8 cellular contexts compared by ENCODE assay signal in the genomic region with DNA sequence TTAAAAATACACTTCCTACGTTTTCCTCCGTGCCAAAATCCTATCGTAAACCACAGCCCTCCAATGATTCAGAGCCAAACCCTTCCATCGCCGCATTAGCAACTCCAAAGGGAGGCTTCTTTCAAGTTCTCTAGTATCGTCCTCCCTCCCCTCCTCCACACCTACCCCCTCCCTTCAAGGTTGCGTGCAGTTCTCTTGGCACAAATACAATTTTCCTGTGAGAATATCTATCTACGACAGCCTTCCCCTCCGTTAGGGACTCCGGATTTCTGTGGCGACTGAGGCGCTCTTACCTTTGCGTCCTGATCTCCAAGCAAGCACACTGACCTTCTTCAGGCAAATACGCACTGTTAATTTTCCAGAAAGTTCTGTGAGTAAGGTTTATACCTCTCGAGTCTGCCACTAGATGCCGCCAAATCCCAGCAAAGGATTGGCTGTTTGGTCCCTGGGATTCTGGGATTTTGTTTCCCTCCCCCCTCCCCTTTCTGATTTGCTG. TPM values are rescaled to one million over a fixed set of nuclear protein-coding genes. Genes with fewer than 3 reads are reported as not detected.
DNase-seq lines count a peak whose midpoint lies in the region; ATAC-seq and TF ChIP-seq lines count a peak whose summit lies in the region.

No MANE protein-coding gene starts in this region.

- H3K9me2 ChIP-seq in SK-N-SH: no peaks in the 10 kb centered on the region

- peak overlapping the region; percentile 82 for H3K9ac ChIP-seq in SK-N-SH

- no peaks in the 10 kb centered on the region for H3K27me3 ChIP-seq in SK-N-SH (ENCODE audit: insufficient read depth)
- peaks cover 0 to 31% (median 0%) of the 10 kb centered on the region in 7 donors for H3K27me3 ChIP-seq in heart right ventricle
- H3K27me3 ChIP-seq in aorta (ENCODE audit: control insufficient read depth in 1 of 2, insufficient read depth in 2 of 2, low read length in 1 of 2): no peaks in the 10 kb centered on the region

- no peak for TF ChIP-seq EP300 in SK-N-SH (IDR thresholded peaks at IDR 0.05; ENCODE audit: borderline replicate concordance in 1 of 2, low read depth in 1 of 2, low read length in 1 of 2)

- POLR2A ChIA-PET in SK-N-SH (lab: Yijun Ruan, JAX): interaction anchor here (0.7 kb wide), 1 partner anchor 1955 kb away, joined by 4 read pairs; no protein-coding TSS in a partner anchor

- TF ChIP-seq CTCF in SK-N-SH (IDR thresholded peaks at IDR 0.05) (peak; percentile 78), heart right ventricle (IDR thresholded peaks at IDR 0.05) (peak in 8 of 9 donors; percentile 51 to 73 (median 62))

- CTCF ChIA-PET in SK-N-SH (lab: Yijun Ruan, JAX): interaction anchor here (0.6 to 1.0 kb wide), 4 partner anchors 15 to 124 kb away, joined by 3 to 4 read pairs (median 3); no protein-coding TSS in a partner anchor

- intact Hi-C loops in heart right ventricle (cut with DNase I) (loop anchor here in 5 of 10 donors (2.0 to 10.0 kb wide), 8 partner anchors 53 to 470 kb away; a partner anchor contains a TSS), posterior cingulate gyrus (cut with DNase I) (loop anchor here (2.0 to 5.0 kb wide), 5 partner anchors 87 to 470 kb away; a partner anchor contains a TSS), aorta (cut with DNase I) (loop anchor here (2.0 to 5.0 kb wide), 5 partner anchors 87 to 157 kb away; no protein-coding TSS in a partner anchor)

- 10% methylated on average over 16 of the region's 16 CpGs for WGBS in SK-N-SH (ENCODE audit: low lambda C conversion rate)
- 0 to 17% (median 0%) methylated on average over 16 of the region's 16 CpGs for WGBS in adipose tissue, 3 donors
- WGBS in heart right ventricle, 2 donors: 0% methylated on average over 14 to 16 of the region's 16 CpGs
- WGBS in aorta, 2 donors: 0 to 21% methylated on average over 16 of the region's 16 CpGs

- peaks cover 4 to 5% of the 10 kb centered on the region in 2 experiments; a peak in 3 of 4 replicates for H3K4me1 ChIP-seq in SK-N-SH (ENCODE audit: control insufficient read depth in 1 of 2, insufficient read depth in 2 of 2, low read depth in 1 of 2, low read length in 1 of 2)
- peaks cover 0 to 33% (median 14%) of the 10 kb centered on the region in 9 donors for H3K4me1 ChIP-seq in heart right ventricle
- H3K4me1 ChIP-seq in aorta (ENCODE audit: control insufficient read depth in 1 of 2, insufficient read depth in 2 of 2, low read length in 2 of 2): no peaks in the 10 kb centered on the region

- H3K9me3 ChIP-seq in SK-N-SH (no peaks in the 10 kb centered on the region), heart right ventricle (peaks cover 0 to 6% (median 0%) of the 10 kb centered on the region in 11 donors), aorta (ENCODE audit: control insufficient read depth, low read length) (no peaks in the 10 kb centered on the region)

- H3K27ac ChIP-seq in SK-N-SH (ENCODE audit: low read depth in 2 of 2, low read length in 1 of 2) (peak overlapping the region; percentile 92 to 94), adipose tissue (ENCODE audit: low read depth, low read length) (peak overlapping the region; percentile 86), heart right ventricle (peak overlapping the region; percentile 76 to 99 (median 95)), aorta (ENCODE audit: low read depth in 1 of 2, low read length in 2 of 2) (peak overlapping the region; percentile 39 to 93)

- H2AFZ ChIP-seq in SK-N-SH (ENCODE audit: low read depth): peak overlapping the region; percentile 67

- peaks cover 37% of the 10 kb centered on the region for H3K79me2 ChIP-seq in SK-N-SH (ENCODE audit: insufficient read depth)

- DNase-seq in EH (ENCODE audit: low read depth) (peak; percentile 79), MV-4-11 (lab: John Stamatoyannopoulos, UW) (peak; percentile 57), SK-N-SH (peak; percentile 55), heart right ventricle (peak; percentile 28 to 82), posterior cingulate gyrus (peak in 8 of 10 donors; percentile 25 to 92 (median 68)), aorta (peak; percentile 77 to 80)

- ATAC-seq in heart right ventricle: peak; percentile 12 to 37 (median 28)
- peak; percentile 43 for ATAC-seq in aorta (ENCODE audit: low FRiP score)
- ATAC-seq in GM19463 (IDR thresholded peaks at IDR 0.05; ENCODE audit: unreplicated experiment): no peak

- peak overlapping the region; percentile 70 for H3K4me2 ChIP-seq in SK-N-SH

- H3F3A ChIP-seq in SK-N-SH (replicated peaks; ENCODE audit: insufficient read depth): peaks cover 23% of the 10 kb centered on the region

- H3K36me3 ChIP-seq in SK-N-SH (replicated peaks in 1 of 2; ENCODE audit: control insufficient read depth in 1 of 2, insufficient read depth in 2 of 2, low read length in 1 of 2): peaks cover 21 to 25% of the 10 kb centered on the region in 2 experiments
- H3K36me3 ChIP-seq in heart right ventricle: peaks cover 0 to 34% (median 0%) of the 10 kb centered on the region in 9 donors
- peaks cover 0 to 2% of the 10 kb centered on the region in 2 donors for H3K36me3 ChIP-seq in aorta (ENCODE audit: control insufficient read depth in 1 of 2, insufficient read depth in 2 of 2, low read length in 1 of 2)

- H3K4me3 ChIP-seq in SK-N-SH (ENCODE audit: low read depth in 2 of 2, low read length in 1 of 2): peak overlapping the region; percentile 62 to 73
- H3K4me3 ChIP-seq in heart right ventricle: peak overlapping the region; percentile 44 to 77 (median 65)
- H3K4me3 ChIP-seq in aorta (ENCODE audit: low read length in 2 of 2): peak overlapping the region; percentile 49 to 86

- H4K20me1 ChIP-seq in SK-N-SH (ENCODE audit: insufficient read depth): peaks cover 17% of the 10 kb centered on the region

- peak; percentile 73 for TF ChIP-seq RAD21 in SK-N-SH (IDR thresholded peaks at IDR 0.05; ENCODE audit: low read length)

TF ChIP-seq in SK-N-SH, 30 proteins besides CTCF, POLR2A, EP300 and RAD21 (continues in another document):
- TF ChIP-seq MXI1 (IDR thresholded peaks at IDR 0.05; ENCODE audit: low read depth, low read length): no peak; the same call in 1 of the 2 replicates
- TF ChIP-seq YY1 (IDR thresholded peaks at IDR 0.05; ENCODE audit: low read depth): no peak
- 0 out of 2 replicates have a peak, but pooled peaks have one; percentile 2 for TF ChIP-seq FOXM1 (IDR thresholded peaks at IDR 0.05; ENCODE audit: low read depth)
- peak; percentile 65 for TF ChIP-seq CHD2 (IDR thresholded peaks at IDR 0.05; ENCODE audit: low read length, partially characterized antibody)
- TF ChIP-seq, protein P1, sequence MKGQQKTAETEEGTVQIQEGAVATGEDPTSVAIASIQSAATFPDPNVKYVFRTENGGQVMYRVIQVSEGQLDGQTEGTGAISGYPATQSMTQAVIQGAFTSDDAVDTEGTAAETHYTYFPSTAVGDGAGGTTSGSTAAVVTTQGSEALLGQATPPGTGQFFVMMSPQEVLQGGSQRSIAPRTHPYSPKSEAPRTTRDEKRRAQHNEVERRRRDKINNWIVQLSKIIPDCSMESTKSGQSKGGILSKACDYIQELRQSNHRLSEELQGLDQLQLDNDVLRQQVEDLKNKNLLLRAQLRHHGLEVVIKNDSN (IDR thresholded peaks at IDR 0.05; ENCODE audit: borderline replicate concordance, low read depth): no peak
- no peak for TF ChIP-seq TEAD4 (IDR thresholded peaks at IDR 0.05; ENCODE audit: borderline replicate concordance, insufficient read depth)
- no peak for TF ChIP-seq TAF1 (IDR thresholded peaks at IDR 0.05; ENCODE audit: borderline replicate concordance, low read depth, low read length)
- no peak for TF ChIP-seq RXRA (IDR thresholded peaks at IDR 0.05; ENCODE audit: borderline replicate concordance, low read depth)

RNA-seq across cellular contexts. Expression of a gene that starts 1.2 kb away (rescaled TPM):
- polyA plus RNA-seq in SK-N-SH (2012; rRNA removed) (221 and 363 TPM in 2 replicates), adipose tissue (100 to 1,000 TPM; 141 to 304 (median 184) TPM), heart right ventricle (100 to 1,000 TPM in 1 of 2 donors, 10 to 100 TPM in 1; 94.9 to 346 TPM), aorta (100 to 1,000 TPM; 651 to 791 TPM)
- polyA plus RNA-seq in SK-N-SH (2012; cell fraction: cytosol; rRNA removed): 371 and 379 TPM in 2 replicates
- polyA plus RNA-seq in SK-N-SH (2012; cell fraction: nucleus; rRNA removed): 134 and 267 TPM in 2 replicates
- total RNA-seq in heart right ventricle (100 to 1,000 TPM; 149 to 244 (median 191) TPM), aorta (100 to 1,000 TPM; 214 to 399 TPM)

RNA-seq across cellular contexts. Expression of a gene that starts 23.0 kb away (rescaled TPM):
- polyA plus RNA-seq in SK-N-SH (2012; rRNA removed) (0.11 TPM in 1 of 2 replicates, not detected in the other), adipose tissue (not detected), heart right ventricle (under 1 TPM in 1 of 2 donors, not detected in 1; 0.07 TPM), aorta (not detected)
- 0.09 and 0.13 TPM in 2 replicates for polyA plus RNA-seq in SK-N-SH (2012; cell fraction: cytosol; rRNA removed)
- polyA plus RNA-seq in SK-N-SH (2012; cell fraction: nucleus; rRNA removed): 0.39 and 0.53 TPM in 2 replicates
- total RNA-seq in heart right ventricle (under 1 TPM in 1 of 10 donors, not detected in 9; 0.42 TPM), aorta (not detected)

RNA-seq across cellular contexts. Expression of a gene that starts 59.0 kb away (rescaled TPM):
- polyA plus RNA-seq in SK-N-SH (2012; rRNA removed) (22.1 and 27.9 TPM in 2 replicates), adipose tissue (10 to 100 TPM; 13.6 to 70.2 (median 20.8) TPM), heart right ventricle (10 to 100 TPM; 16.8 to 21.9 TPM), aorta (100 to 1,000 TPM; 219 to 258 TPM)
- polyA plus RNA-seq in SK-N-SH (2012; cell fraction: cytosol; rRNA removed): 29.4 and 33.1 TPM in 2 replicates
- polyA plus RNA-seq in SK-N-SH (2012; cell fraction: nucleus; rRNA removed): 34.1 and 41.4 TPM in 2 replicates
- total RNA-seq in heart right ventricle (10 to 100 TPM; 16.6 to 33.0 (median 21.9) TPM), aorta (10 to 100 TPM; 37.0 to 73.9 TPM)
